In the genomic region with DNA sequence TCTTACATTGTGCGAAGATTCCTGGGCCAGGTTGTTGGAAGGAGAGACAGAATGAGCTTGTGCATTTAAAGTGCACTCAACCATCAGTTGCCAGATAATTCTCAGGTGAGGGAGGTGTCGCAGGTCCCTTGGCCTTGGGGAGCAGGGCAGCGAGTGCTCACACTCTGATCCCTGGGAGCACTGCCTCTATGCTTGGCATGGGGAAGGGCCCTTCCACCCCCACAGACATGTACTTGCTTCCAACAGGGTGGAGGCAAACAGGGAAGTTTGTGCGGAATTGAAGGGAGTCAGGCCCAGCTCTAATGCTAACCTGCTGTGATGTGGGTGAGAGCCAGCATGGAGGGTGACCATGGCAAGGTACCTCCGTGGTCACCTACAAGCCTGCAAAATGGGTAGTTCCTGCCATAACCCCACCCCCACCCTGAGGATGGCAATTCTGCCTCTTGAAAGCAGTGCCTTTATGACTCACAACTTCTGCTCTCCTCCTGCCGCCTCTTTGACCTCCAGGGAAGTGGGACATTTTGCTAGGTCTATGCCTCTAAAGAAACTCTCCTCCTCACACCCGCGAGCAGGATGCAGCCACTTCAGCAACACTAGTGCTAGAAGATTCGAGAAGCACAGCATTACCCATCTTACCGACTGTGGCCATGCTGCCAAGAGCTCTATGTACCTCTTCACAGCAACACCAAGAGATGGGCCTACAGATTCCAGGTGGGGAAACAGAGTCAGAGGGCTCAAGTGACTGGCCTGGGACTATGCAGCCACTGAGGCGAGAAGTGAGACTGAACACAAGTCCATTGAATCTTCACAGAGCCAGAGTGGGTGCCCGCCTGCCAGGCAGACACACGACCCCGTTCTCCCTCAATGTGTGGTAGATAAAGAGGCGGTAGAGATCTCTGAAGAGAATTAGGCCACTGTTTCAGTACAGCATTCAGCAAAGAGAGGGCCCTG, we compare ENCODE assay signal across 1 cellular context.
TF ChIP-seq lines count a peak whose summit lies in the region.

No MANE protein-coding gene starts in this region.

TF ChIP-seq in K562, 482 proteins besides CTCF, POLR2A, EP300 and RAD21 (continued from another document):
- TF ChIP-seq, protein P1, sequence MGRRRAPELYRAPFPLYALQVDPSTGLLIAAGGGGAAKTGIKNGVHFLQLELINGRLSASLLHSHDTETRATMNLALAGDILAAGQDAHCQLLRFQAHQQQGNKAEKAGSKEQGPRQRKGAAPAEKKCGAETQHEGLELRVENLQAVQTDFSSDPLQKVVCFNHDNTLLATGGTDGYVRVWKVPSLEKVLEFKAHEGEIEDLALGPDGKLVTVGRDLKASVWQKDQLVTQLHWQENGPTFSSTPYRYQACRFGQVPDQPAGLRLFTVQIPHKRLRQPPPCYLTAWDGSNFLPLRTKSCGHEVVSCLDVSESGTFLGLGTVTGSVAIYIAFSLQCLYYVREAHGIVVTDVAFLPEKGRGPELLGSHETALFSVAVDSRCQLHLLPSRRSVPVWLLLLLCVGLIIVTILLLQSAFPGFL (CRISPR knock-in tag; IDR thresholded peaks at IDR 0.05): no peak
- TF ChIP-seq JUND (IDR thresholded peaks at IDR 0.05; ENCODE audit: borderline replicate concordance, low read depth, low read length): peak; percentile 26; the same call in 1 of the 2 replicates
- TF ChIP-seq JUND (tag; IDR thresholded peaks at IDR 0.05; ENCODE audit: borderline replicate concordance, low read depth, low read length): no peak
- no peak for TF ChIP-seq POU5F1 (IDR thresholded peaks at IDR 0.05; ENCODE audit: borderline replicate concordance, low read depth, low read length, partially characterized antibody)
- no peak for TF ChIP-seq HNRNPK (IDR thresholded peaks at IDR 0.05; ENCODE audit: low read depth, low read length, poor library complexity, severe bottlenecking)
- no peak for TF ChIP-seq NFE2L1 (tag; IDR thresholded peaks at IDR 0.05; ENCODE audit: borderline replicate concordance, low read depth)
- TF ChIP-seq CBX3 (IDR thresholded peaks at IDR 0.05; ENCODE audit: borderline replicate concordance in 1 of 2, low read length in 2 of 2): no peak
- 0 out of 2 replicates have a peak, but pooled peaks have one; percentile 24 for TF ChIP-seq ZBTB33 (CRISPR knock-in tag; IDR thresholded peaks at IDR 0.05)
- TF ChIP-seq MAX (CRISPR knock-in tag; IDR thresholded peaks at IDR 0.05): no peak
- TF ChIP-seq SMARCC2 (IDR thresholded peaks at IDR 0.05; ENCODE audit: low read depth): no peak
- TF ChIP-seq ZNF830 (CRISPR knock-in tag; IDR thresholded peaks at IDR 0.05): no peak
- TF ChIP-seq HMG20B (CRISPR knock-in tag; IDR thresholded peaks at IDR 0.05): no peak
- TF ChIP-seq SIN3A (IDR thresholded peaks at IDR 0.05; ENCODE audit: borderline replicate concordance in 2 of 2, control insufficient read depth in 1 of 2, low read depth in 2 of 2, low read length in 2 of 2): no peak
